Comparison of ENCODE assay signal across 11 cellular contexts in the genomic region with DNA sequence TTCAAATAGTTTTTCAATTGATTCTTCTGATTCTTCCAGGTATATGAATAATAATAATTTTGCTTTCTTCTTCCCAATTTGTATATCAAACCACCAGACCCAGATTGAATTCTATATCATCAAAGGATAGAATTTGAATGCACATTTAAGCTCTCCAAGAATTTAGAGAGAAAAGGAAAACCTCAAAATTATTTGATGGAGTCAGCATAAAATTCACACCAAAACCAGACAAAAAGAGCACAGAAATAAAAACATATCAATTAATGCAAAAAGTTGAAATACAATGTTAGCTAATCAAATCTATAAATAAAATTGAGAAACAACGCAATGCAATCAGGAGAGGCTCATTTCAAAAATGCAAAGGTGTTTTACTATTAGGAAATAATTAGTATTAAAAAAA.
"Had no signal": no experiment of that assay in that cellular context is flagged by ENCODE, and none has a peak within 500 bp of the region (broad histone marks: within the 10 kb centered on the region; RNA-seq: fewer than 3 reads in every experiment).

No MANE protein-coding gene starts in this region.

- H2AFZ ChIP-seq: GM23248, GM23338 had no signal

- FAIRE-seq: H1, H54 had no signal

- H3K9me3 ChIP-seq: HAP-1 had no signal

- DNase-seq: GM23248, GOT3, H7, H9, HCEC 1CT, HFFc6 had no signal

- H3K4me3 ChIP-seq: GM23248, GM23338, HAP-1 had no signal

- H3K4me2 ChIP-seq: GM23338 had no signal

- H3K36me3 ChIP-seq: HAP-1 had no signal

- H3K4me1 ChIP-seq: HAP-1 had no signal

- ATAC-seq: GM23338, HCT116 had no signal

- H3K9ac ChIP-seq: GM23248 had no signal

- H3K27ac ChIP-seq: GM23248 had no signal
